ENCODE assay signal across 9 cellular contexts in the genomic region with DNA sequence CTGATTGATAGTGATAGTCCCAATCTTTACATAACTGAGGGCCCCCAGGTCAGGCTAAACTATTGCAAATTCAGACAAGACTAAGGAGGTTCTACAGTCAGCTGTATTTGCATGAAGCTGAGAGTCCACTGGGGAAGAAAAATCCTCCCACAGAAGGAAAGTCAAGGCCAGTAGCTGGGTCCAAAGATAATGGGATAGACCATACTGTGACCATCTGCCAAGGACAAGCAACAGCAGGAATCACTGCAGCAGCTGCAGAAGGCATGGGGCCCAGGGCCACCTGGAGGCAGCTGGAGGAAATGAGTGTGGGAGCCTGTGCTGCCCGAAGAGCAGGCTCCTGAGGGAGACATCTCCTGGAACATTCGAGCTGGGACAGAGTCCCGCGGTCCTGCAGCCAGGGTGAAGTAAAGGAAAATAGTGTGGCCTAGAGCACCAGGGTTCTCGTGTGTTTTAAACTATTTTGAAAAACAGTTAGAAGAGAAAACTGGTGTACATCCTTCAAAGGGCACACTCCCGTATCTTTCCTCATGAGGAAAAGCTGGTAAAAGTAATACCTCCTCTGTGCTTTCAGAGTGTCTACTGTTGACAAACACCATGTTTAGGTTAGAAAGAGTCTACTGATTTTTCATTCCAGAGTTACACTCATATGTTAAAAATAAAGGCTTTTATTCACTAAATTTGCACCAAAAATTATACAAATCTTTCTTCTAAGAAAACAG. TPM values are rescaled to one million over a fixed set of nuclear protein-coding genes. Genes with fewer than 3 reads are reported as not detected.
DNase-seq lines count a peak whose midpoint lies in the region; ATAC-seq and TF ChIP-seq lines count a peak whose summit lies in the region.
"Had no signal": no experiment of that assay in that cellular context is flagged by ENCODE, and none has a peak within 500 bp of the region (broad histone marks: within the 10 kb centered on the region; RNA-seq: fewer than 3 reads in every experiment).

No MANE protein-coding gene starts in this region.

- H3K36me3 ChIP-seq in Panc1 (ENCODE audit: control insufficient read depth, insufficient read depth, low read length) = no peaks in the 10 kb centered on the region
- H3K36me3 ChIP-seq in aorta (ENCODE audit: control insufficient read depth in 1 of 2, insufficient read depth in 2 of 2, low read length in 1 of 2) = no peaks in the 10 kb centered on the region

- no TSS peak for BruUV-seq in Panc1 (replicated peaks; lab: Mats Ljungman, UMichigan)

- CTCF ChIA-PET in Panc1 (lab: Charles Lee) = interaction anchor here (0.5 to 2.9 kb wide), 9 partner anchors 19 to 352 kb away, joined by 3 to 11 read pairs (median 5); no protein-coding TSS in a partner anchor

- WGBS in aorta, 2 donors = 4 to 5% methylated on average over 6 of the region's 6 CpGs

- in situ Hi-C loops in Panc1 (cut with HindIII; ENCODE audit: low pct_unique_long_range_greater_than_20kb, low sequenced_read_pairs) = no loop called here

- H3K27ac ChIP-seq in Panc1 (ENCODE audit: low read length) = peak overlapping the region; percentile 20; the same call in 1 of the 2 replicates
- H3K27ac ChIP-seq in aorta (ENCODE audit: low read depth in 1 of 2, low read length in 2 of 2) = no peak overlapping the region

- H3K9me3 ChIP-seq in Panc1 (ENCODE audit: control insufficient read depth, insufficient read depth, low read depth, low read length) (no peaks in the 10 kb centered on the region), aorta (ENCODE audit: control insufficient read depth, low read length) (no peaks in the 10 kb centered on the region)

- DNase-seq in AG09309 (ENCODE audit: low read depth) (no peak), HT-29 (ENCODE audit: low spot score) (peak; percentile 93), Panc1 (ENCODE audit: low read depth, low spot score) (peak; percentile 69), ecto neural progenitor cell (ENCODE audit: low spot score) (peak; percentile 73), lung microvascular endothelial cell (ENCODE audit: low read depth in 2 of 2) (peak; percentile 91 to 94), aorta (peak; percentile 81 to 84), KG1 (lab: John Stamatoyannopoulos, UW) (no peak)

- intact Hi-C loops in Panc1 (cut with micrococcal nuclease; ENCODE audit: unreplicated experiment) = loop anchor here (5.0 to 10.0 kb wide), 3 partner anchors 58 to 645 kb away; no protein-coding TSS in a partner anchor
- intact Hi-C loops in aorta (cut with DNase I) = loop anchor here in 1 of 2 donors (10.0 kb wide), 1 partner anchor 205 kb away; the partner anchor contains the start of gene FNDC3B

- POLR2A ChIA-PET in Panc1 (lab: Charles Lee) = interaction anchor here (0.7 kb wide), 1 partner anchor 140 kb away, joined by 3 read pairs; no protein-coding TSS in a partner anchor

- TF ChIP-seq CTCF in AG09309 (IDR thresholded peaks at IDR 0.05; ENCODE audit: control insufficient read depth, insufficient read depth, low read depth, low read length, missing control alignments) = peak; percentile 86
- peak; percentile 95 for TF ChIP-seq CTCF in Panc1 (IDR thresholded peaks at IDR 0.05)

- ATAC-seq in GM18907 (IDR thresholded peaks at IDR 0.05; ENCODE audit: unreplicated experiment) = peak; percentile 77
- peak; percentile 99 for ATAC-seq in Panc1
- peak; percentile 91 for ATAC-seq in aorta (ENCODE audit: low FRiP score)

- peaks cover 28% of the 10 kb centered on the region for H3K4me1 ChIP-seq in Panc1 (ENCODE audit: control insufficient read depth, insufficient read depth, low read length)
- H3K4me1 ChIP-seq in aorta (ENCODE audit: control insufficient read depth in 1 of 2, insufficient read depth in 2 of 2, low read length in 2 of 2) = no peaks in the 10 kb centered on the region

- no peaks in the 10 kb centered on the region for H3K27me3 ChIP-seq in Panc1 (ENCODE audit: control insufficient read depth, insufficient read depth, low read length)
- no peaks in the 10 kb centered on the region for H3K27me3 ChIP-seq in aorta (ENCODE audit: control insufficient read depth in 1 of 2, insufficient read depth in 2 of 2, low read length in 1 of 2)

- no peak overlapping the region for H3K4me3 ChIP-seq in AG09309 (ENCODE audit: control insufficient read depth, low read depth, low read length)
- H3K4me3 ChIP-seq in Panc1 (ENCODE audit: low read depth in 2 of 2, low read length in 2 of 2) = no peak overlapping the region
- H3K4me3 ChIP-seq in aorta (ENCODE audit: low read length in 2 of 2) = no peak overlapping the region

RNA-seq across cellular contexts. Expression of gene TMEM212, which starts 13.1 kb away (rescaled TPM):
- 0.05 TPM in 1 of 2 replicates, not detected in the other for total RNA-seq in HT-29 (2014; rRNA removed; shearing (Covaris generic))
- total RNA-seq in Panc1 (2021; ENCODE audit: unreplicated experiment) (not detected), lung microvascular endothelial cell (not detected in 2 replicates), aorta (not detected)
- not detected for polyA plus RNA-seq in Panc1 (2012; ENCODE audit: insufficient read length)
- not detected for polyA plus RNA-seq in aorta
- polyA plus RNA-seq: immature natural killer cell had no signal

RNA-seq across cellular contexts. Expression of gene PLD1, which starts 19.7 kb away (rescaled TPM):
- 17.3 and 17.9 TPM in 2 replicates for total RNA-seq in HT-29 (2014; rRNA removed; shearing (Covaris generic))
- 20.6 TPM for total RNA-seq in Panc1 (2021; ENCODE audit: unreplicated experiment)
- 6.7 TPM for polyA plus RNA-seq in Panc1 (2012; ENCODE audit: insufficient read length)
- total RNA-seq in lung microvascular endothelial cell = 52.2 and 62.1 TPM in 2 replicates
- 10 to 100 TPM; 23.1 to 41.3 TPM for total RNA-seq in aorta
- polyA plus RNA-seq in aorta = 10 to 100 TPM; 19.1 to 28.2 TPM

Comparison
In these comparisons a context has a peak if more than half of its experiments do, and no peak if none do; other contexts are left out.
1. DNase-seq: peak in HT-29 (single experiment), Panc1 (single experiment), ecto neural progenitor cell (single experiment), lung microvascular endothelial cell (2 of 2) and aorta (2 of 2); none in AG09309 (single experiment) and KG1 (single experiment).
2. Peak in every context shown above with its lines, with median percentiles within 50 percentile points of each other: ATAC-seq.